Comparison of ENCODE assay signal across 20 cellular contexts in the genomic region with DNA sequence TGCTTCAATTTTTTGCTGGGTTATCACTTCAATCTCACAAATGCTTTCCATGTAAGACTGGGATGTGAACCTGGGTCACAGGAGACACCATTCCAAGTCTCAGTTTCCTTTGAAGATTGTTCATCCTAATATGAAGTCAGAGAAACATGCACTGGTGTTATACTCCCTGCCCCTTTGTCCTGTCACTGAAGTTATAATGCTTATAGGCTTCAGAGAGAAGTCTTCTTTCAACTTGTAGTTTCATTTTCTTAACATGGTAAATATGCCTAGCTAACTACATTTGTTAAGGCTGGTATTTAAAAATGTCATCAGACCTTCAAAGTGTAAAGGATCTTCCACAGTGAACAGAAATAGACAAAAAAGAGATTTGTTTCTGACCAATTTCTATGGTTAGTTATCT.
"Had no signal": no experiment of that assay in that cellular context is flagged by ENCODE, and none has a peak within 500 bp of the region (broad histone marks: within the 10 kb centered on the region; RNA-seq: fewer than 3 reads in every experiment).

No MANE protein-coding gene starts in this region.

- H3K4me1 ChIP-seq: esophagus muscularis mucosa, foreskin keratinocyte, gastroesophageal sphincter, heart left ventricle, left lung, lower lobe of right lung had no signal

- H3K36me3 ChIP-seq: esophagus muscularis mucosa, gastroesophageal sphincter, heart left ventricle, left lung, lower lobe of right lung had no signal

- H3K9me3 ChIP-seq: esophagus muscularis mucosa, gastroesophageal sphincter, left lung, lower lobe of right lung had no signal

- H2AFZ ChIP-seq: hepatocyte had no signal

- H3K27ac ChIP-seq: coronary artery, dorsolateral prefrontal cortex, esophagus muscularis mucosa, foreskin keratinocyte, gastroesophageal sphincter, heart left ventricle, hepatocyte, left lung, lower lobe of right lung had no signal

- DNase-seq: dermis blood vessel endothelial cell; dorsolateral prefrontal cortex; effector CD4-positive, alpha-beta T cell; effector memory CD4-positive, alpha-beta T cell; foreskin keratinocyte; heart left ventricle; hypothalamus; immature natural killer cell; left cardiac atrium; left lung; left ventricle myocardium superior; lower lobe of right lung; mesenchymal stem cell; mucosa of descending colon; naive B cell; naive thymus-derived CD8-positive, alpha-beta T cell had no signal

- H3K79me2 ChIP-seq: hepatocyte had no signal

- ATAC-seq: foreskin keratinocyte; gastroesophageal sphincter; heart left ventricle; left cardiac atrium; left lung; left ventricle myocardium superior; lower lobe of right lung; mucosa of descending colon; naive thymus-derived CD8-positive, alpha-beta T cell had no signal

- H3K27me3 ChIP-seq: dorsolateral prefrontal cortex, esophagus muscularis mucosa, foreskin keratinocyte, gastroesophageal sphincter, heart left ventricle, hepatocyte, left lung had no signal

- H3K4me2 ChIP-seq: hepatocyte had no signal

- H3K4me3 ChIP-seq: coronary artery, dorsolateral prefrontal cortex, esophagus muscularis mucosa, gastroesophageal sphincter, heart left ventricle, hepatocyte, left lung, lower lobe of right lung, mucosa of descending colon had no signal
